ENCODE assay signal across 1 cellular context in the genomic region with DNA sequence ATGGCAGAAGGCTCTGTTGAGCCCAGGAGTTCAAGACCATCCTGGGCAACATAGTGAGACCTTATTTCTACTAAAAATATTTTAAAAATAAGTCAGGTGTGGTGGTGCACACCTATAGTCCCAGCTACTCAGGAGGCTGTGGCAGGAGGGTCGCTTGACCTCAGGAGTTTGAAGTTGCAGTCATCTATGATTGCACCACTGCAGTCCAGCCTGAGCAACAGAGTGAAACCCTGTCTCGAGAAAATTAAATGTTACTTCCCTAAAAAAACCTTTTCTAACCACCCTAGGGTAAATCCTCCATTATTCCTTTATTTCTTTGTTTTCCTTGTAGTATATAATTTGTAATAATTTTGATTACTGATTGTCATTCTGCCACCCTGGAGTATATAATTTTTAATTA.
TF ChIP-seq lines count a peak whose summit lies in the region.

No MANE protein-coding gene starts in this region.

TF ChIP-seq in IMR-90, 13 proteins besides CTCF, POLR2A, EP300 and RAD21:
- TF ChIP-seq CEBPB (IDR thresholded peaks at IDR 0.05; ENCODE audit: low read depth, low read length) (peak; percentile 72), SMC3 (IDR thresholded peaks at IDR 0.05; ENCODE audit: low read depth, low read length) (no peak)
